1 cellular context compared by ENCODE assay signal in the genomic region with DNA sequence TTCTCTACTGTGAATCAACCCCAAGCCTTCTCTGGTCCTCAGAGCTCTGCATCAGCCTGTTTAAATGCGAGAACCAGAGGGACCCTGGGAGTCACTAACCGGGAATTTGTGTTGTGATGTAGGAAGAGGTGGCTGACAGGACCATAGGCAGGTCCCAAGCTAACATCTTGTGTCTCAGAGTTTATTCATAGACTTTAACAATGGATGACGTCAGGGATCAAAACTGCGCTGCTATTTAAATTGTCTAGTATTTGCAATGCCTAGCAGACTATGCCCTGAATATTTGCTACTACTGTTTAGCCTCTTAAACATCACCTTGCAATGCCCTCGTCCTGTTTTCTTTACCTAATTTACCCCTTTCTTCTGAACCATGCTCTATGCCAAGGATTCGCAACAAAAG.
TF ChIP-seq lines count a peak whose summit lies in the region.

No MANE protein-coding gene starts in this region.

TF ChIP-seq in HepG2, 621 proteins besides CTCF, POLR2A, EP300 and RAD21:
- peak; percentile 78 for TF ChIP-seq ATF7 (IDR thresholded peaks at IDR 0.05)
- no peak for TF ChIP-seq ATF7 (CRISPR knock-in tag; IDR thresholded peaks at IDR 0.05)
- TF ChIP-seq NBN (conservative IDR thresholded peaks at IDR 0.05): no peak
- TF ChIP-seq CREB1 (IDR thresholded peaks at IDR 0.05): peak; percentile 74
- TF ChIP-seq CREB1 (CRISPR knock-in tag; IDR thresholded peaks at IDR 0.05): no peak
